17 cellular contexts compared by ENCODE assay signal in the genomic region with DNA sequence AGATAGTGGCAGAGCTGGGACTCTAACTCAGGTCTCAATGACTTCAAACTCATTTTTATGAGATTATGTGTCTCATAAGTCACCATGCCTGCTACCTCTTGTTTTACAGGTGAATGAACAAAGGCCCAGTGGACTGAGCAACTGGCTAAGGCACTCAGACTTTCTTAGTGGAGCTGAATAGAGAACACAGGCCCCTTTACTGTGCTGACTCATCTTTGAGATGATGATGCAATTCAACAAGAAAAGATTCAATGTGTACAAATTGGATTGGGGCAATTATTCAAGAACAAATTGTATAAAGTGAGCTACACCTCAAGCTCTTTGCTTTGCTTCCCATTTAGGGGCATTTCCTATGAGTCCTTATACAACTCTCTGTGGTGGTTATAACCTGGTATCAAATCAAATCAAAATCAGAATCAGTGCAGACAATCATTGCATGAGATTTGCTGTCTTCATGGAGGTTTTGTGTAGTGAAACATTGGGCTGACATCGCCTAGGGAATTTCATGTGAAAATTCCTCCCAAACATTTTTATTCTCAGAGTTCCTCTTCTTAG.
A peak's percentile ranks its signal among the peaks of the same experiment; 100 is the strongest.
DNase-seq lines count a peak whose midpoint lies in the region; ATAC-seq, FAIRE-seq and TF ChIP-seq lines count a peak whose summit lies in the region.
"Had no signal": no experiment of that assay in that cellular context is flagged by ENCODE, and none has a peak within 500 bp of the region (broad histone marks: within the 10 kb centered on the region; RNA-seq: fewer than 3 reads in every experiment).

No MANE protein-coding gene starts in this region.

- H3K9me3 Mint-ChIP-seq in astrocyte (ENCODE audit: unreplicated experiment) (no peaks in the 10 kb centered on the region), mesothelial cell of epicardium (no peaks in the 10 kb centered on the region)
- H3K9me3 Mint-ChIP-seq: IgD-negative memory B cell had no signal

- TF ChIP-seq CTCF in astrocyte (IDR thresholded peaks at IDR 0.05; ENCODE audit: insufficient read depth, low read depth, low read length) (no peak), mesothelial cell of epicardium (IDR thresholded peaks at IDR 0.05; ENCODE audit: unreplicated experiment) (no peak)

- no peak overlapping the region for H3K27ac ChIP-seq in astrocyte (ENCODE audit: low read depth, low read length)
- H3K27ac ChIP-seq: cardiac muscle cell, gastrocnemius medialis, left ventricle myocardium inferior, neutrophil had no signal

- H3K4me2 ChIP-seq in astrocyte (ENCODE audit: low read length), result no peak overlapping the region

- H2AFZ ChIP-seq in astrocyte (ENCODE audit: low read depth, low read length), result no peak overlapping the region

- no peak for FAIRE-seq in astrocyte (lab: Jason Lieb, UNC)
- FAIRE-seq: GM12878 had no signal

- H3K36me3 ChIP-seq in astrocyte (ENCODE audit: insufficient read depth, low read length), result no peaks in the 10 kb centered on the region
- H3K36me3 ChIP-seq: cardiac muscle cell, gastrocnemius medialis, left ventricle myocardium inferior, neutrophil had no signal

- no peak overlapping the region for H3K4me3 ChIP-seq in astrocyte (ENCODE audit: insufficient read depth, low read depth, low read length)
- H3K4me3 ChIP-seq: cardiac muscle cell, gastrocnemius medialis, GM12878, left ventricle myocardium inferior had no signal

- no peaks in the 10 kb centered on the region for H4K20me1 ChIP-seq in astrocyte (ENCODE audit: insufficient read depth, low read length)

- ATAC-seq in GM19328 (IDR thresholded peaks at IDR 0.05; ENCODE audit: unreplicated experiment), result no peak
- ATAC-seq: gastrocnemius medialis, GM12878 had no signal

- H3K79me2 ChIP-seq in astrocyte (ENCODE audit: insufficient read depth, low read length), result no peaks in the 10 kb centered on the region

- H3K4me1 ChIP-seq in astrocyte (ENCODE audit: insufficient read depth, low read length), result no peaks in the 10 kb centered on the region

- H3K4me1 Mint-ChIP-seq in astrocyte (ENCODE audit: low read depth, unreplicated experiment) (peaks cover 5% of the 10 kb centered on the region), mesothelial cell of epicardium (peaks cover 3% of the 10 kb centered on the region)
- H3K4me1 Mint-ChIP-seq: IgD-negative memory B cell had no signal

- no peaks in the 10 kb centered on the region for H3K9me3 ChIP-seq in astrocyte (ENCODE audit: insufficient read depth, low read depth, low read length)
- H3K9me3 ChIP-seq: gastrocnemius medialis, left ventricle myocardium inferior, neutrophil had no signal

- peaks cover 4% of the 10 kb centered on the region for H3K27me3 Mint-ChIP-seq in astrocyte (ENCODE audit: low read depth, unreplicated experiment)
- no peaks in the 10 kb centered on the region for H3K27me3 Mint-ChIP-seq in mesothelial cell of epicardium (ENCODE audit: low read depth)

- DNase-seq in AG20443 (ENCODE audit: low spot score) (peak; percentile 27), HT1080 (ENCODE audit: low read depth) (peak; percentile 18), astrocyte (ENCODE audit: low read depth) (peak; percentile 60), iris pigment epithelial cell (ENCODE audit: low read depth) (peak; percentile 67), mesothelial cell of epicardium (ENCODE audit: low spot score in 2 of 2, unreplicated experiment in 2 of 2) (no peak), NCI-H1092 (lab: John Stamatoyannopoulos, UW) (no peak)
- no peak for DNase-seq in NK-92 treated with Interleukin-12 subunit alpha and Interleukin-12 subunit beta, amount 100 ng/mL, for 24 hours (lab: John Stamatoyannopoulos, UW)
- DNase-seq: COR-L47, gastrocnemius medialis, H7, left ventricle myocardium inferior, NCI-H2171 had no signal

- no peak overlapping the region for H3K9ac ChIP-seq in astrocyte (ENCODE audit: low read length)

- H3K36me3 Mint-ChIP-seq in astrocyte (ENCODE audit: low read depth, unreplicated experiment) (no peaks in the 10 kb centered on the region), mesothelial cell of epicardium (no peaks in the 10 kb centered on the region)
- H3K36me3 Mint-ChIP-seq: IgD-negative memory B cell had no signal

- H3K27ac Mint-ChIP-seq in astrocyte (ENCODE audit: unreplicated experiment) (peak overlapping the region; percentile 75), mesothelial cell of epicardium (no peak overlapping the region)
- H3K27ac Mint-ChIP-seq: IgD-negative memory B cell had no signal

- H3K4me3 Mint-ChIP-seq in astrocyte (ENCODE audit: unreplicated experiment), result no peak overlapping the region
- H3K4me3 Mint-ChIP-seq in mesothelial cell of epicardium, result no peak overlapping the region
- H3K4me3 Mint-ChIP-seq: IgD-negative memory B cell had no signal

- H3K27me3 ChIP-seq in astrocyte (ENCODE audit: insufficient read depth, low read length), result no peaks in the 10 kb centered on the region
- H3K27me3 ChIP-seq: cardiac muscle cell, gastrocnemius medialis, neutrophil had no signal

Comparison
In these comparisons a context has a peak if more than half of its experiments do, and no peak if none do; other contexts are left out.
1. DNase-seq: peak in AG20443 (single experiment), HT1080 (single experiment), astrocyte (single experiment) and iris pigment epithelial cell (single experiment); none in mesothelial cell of epicardium (0 of 2), NK-92 treated with Interleukin-12 subunit alpha and Interleukin-12 subunit beta, amount 100 ng/mL, for 24 hours (single experiment) and NCI-H1092 (single experiment).